Comparison of ENCODE assay signal across 18 cellular contexts in the genomic region with DNA sequence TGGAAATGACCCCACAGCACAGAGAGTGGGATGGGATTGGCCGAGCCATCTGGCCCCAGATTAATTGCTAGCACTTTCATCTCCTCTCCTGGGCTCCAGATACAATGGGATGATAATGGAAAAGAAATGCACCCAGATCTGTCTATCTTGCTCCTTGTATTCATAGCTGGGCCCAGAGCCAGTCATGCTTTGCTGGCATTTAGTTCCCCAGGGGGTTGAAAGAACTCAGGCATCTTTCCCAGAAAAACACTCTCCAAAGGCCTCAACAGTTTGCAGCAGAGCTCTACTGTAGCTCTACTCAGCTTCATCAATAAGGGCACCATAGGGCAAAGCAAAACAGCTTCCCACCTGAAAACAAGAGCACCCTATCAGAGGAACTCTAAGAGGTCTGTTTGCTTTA.
DNase-seq lines count a peak whose midpoint lies in the region; FAIRE-seq and TF ChIP-seq lines count a peak whose summit lies in the region.
"Had no signal": no experiment of that assay in that cellular context is flagged by ENCODE, and none has a peak within 500 bp of the region (broad histone marks: within the 10 kb centered on the region; RNA-seq: fewer than 3 reads in every experiment).

No MANE protein-coding gene starts in this region.

- no peaks in the 10 kb centered on the region for H3K27me3 ChIP-seq in A673 (replicated peaks; ENCODE audit: insufficient read depth, low read depth, low read length, poor library complexity)
- no peaks in the 10 kb centered on the region for H3K27me3 ChIP-seq in small intestine (ENCODE audit: control insufficient read depth in 2 of 2, insufficient read depth in 2 of 2, low read length in 2 of 2)
- H3K27me3 ChIP-seq in CD4-positive, alpha-beta memory T cell (ENCODE audit: insufficient read depth, low read length) = no peaks in the 10 kb centered on the region
- H3K27me3 ChIP-seq: SJCRH30 had no signal

- TF ChIP-seq CTCF in AG10803 (conservative IDR thresholded peaks at IDR 0.05; ENCODE audit: low read length) (no peak), astrocyte of the spinal cord (IDR thresholded peaks at IDR 0.05; ENCODE audit: low read depth, low read length) (no peak), A673 (conservative IDR thresholded peaks at IDR 0.05; ENCODE audit: low read depth, low read length) (no peak), type B pancreatic cell (conservative IDR thresholded peaks at IDR 0.05) (no peak)

- CTCF ChIA-PET in A673 (lab: Charles Lee) = no interaction called here
- CTCF ChIA-PET in CD4-positive, alpha-beta memory T cell (lab: Charles Lee; ENCODE audit: partially characterized antibody) = interaction anchor here (0.8 to 5.9 kb wide), 2 partner anchors 9 to 12 kb away, joined by 3 to 31 read pairs; no protein-coding TSS in a partner anchor

- no peak overlapping the region for H3K27ac Mint-ChIP-seq in type B pancreatic cell
- H3K27ac Mint-ChIP-seq in CD4-positive, alpha-beta memory T cell = no peak overlapping the region
- H3K27ac Mint-ChIP-seq: B cell; T-helper 2 cell treated with Interferon-gamma antibody and Interleukin-4, amounts not matched to agents 5 μg/mL and 100 μg/mL, for 36 hours had no signal

- H3K27ac ChIP-seq in A673 (ENCODE audit: low read depth, low read length, poor library complexity, severe bottlenecking) = no peak overlapping the region
- no peak overlapping the region for H3K27ac ChIP-seq in small intestine (ENCODE audit: low read depth in 1 of 2, low read length in 1 of 2)
- H3K27ac ChIP-seq in CD4-positive, alpha-beta memory T cell (ENCODE audit: low read depth, low read length) = no peak overlapping the region
- H3K27ac ChIP-seq: epithelial cell of prostate, SJCRH30 had no signal

- POLR2A ChIA-PET in A673 (lab: Charles Lee; ENCODE audit: low non-redundant PET) = no interaction called here
- POLR2A ChIA-PET in CD4-positive, alpha-beta memory T cell (lab: Charles Lee; ENCODE audit: partially characterized antibody) = no interaction called here

- peaks cover 7% of the 10 kb centered on the region for H3K9me3 Mint-ChIP-seq in type B pancreatic cell
- H3K9me3 Mint-ChIP-seq in CD4-positive, alpha-beta memory T cell = peaks cover 0 to 6% (median 1%) of the 10 kb centered on the region in 8 donors
- H3K9me3 Mint-ChIP-seq: T-helper 2 cell treated with Interferon-gamma antibody and Interleukin-4, amounts not matched to agents 5 μg/mL and 100 μg/mL, for 36 hours had no signal

- intact Hi-C loops in A673 (cut with micrococcal nuclease; ENCODE audit: unreplicated experiment) = no loop called here
- intact Hi-C loops in CD4-positive, alpha-beta memory T cell (cut with micrococcal nuclease) = no loop called here

- H3K4me3 Mint-ChIP-seq in type B pancreatic cell = no peak overlapping the region
- no peak overlapping the region for H3K4me3 Mint-ChIP-seq in CD4-positive, alpha-beta memory T cell
- H3K4me3 Mint-ChIP-seq: B cell; T-helper 2 cell treated with Interferon-gamma antibody and Interleukin-4, amounts not matched to agents 5 μg/mL and 100 μg/mL, for 36 hours had no signal

- H3K4me3 ChIP-seq in AG10803 (ENCODE audit: low read length) (no peak overlapping the region), astrocyte of the spinal cord (ENCODE audit: low read depth, low read length) (no peak overlapping the region), A673 (ENCODE audit: low read depth, low read length, poor library complexity, severe bottlenecking) (no peak overlapping the region), small intestine (ENCODE audit: low read depth in 1 of 2, low read length in 2 of 2) (no peak overlapping the region)
- H3K4me3 ChIP-seq in CD4-positive, alpha-beta memory T cell (ENCODE audit: low read length in 2 of 2) = no peak overlapping the region
- H3K4me3 ChIP-seq: SJCRH30 had no signal

- peaks cover 6% of the 10 kb centered on the region for H3K4me1 Mint-ChIP-seq in type B pancreatic cell (ENCODE audit: unreplicated experiment)
- no peaks in the 10 kb centered on the region for H3K4me1 Mint-ChIP-seq in CD4-positive, alpha-beta memory T cell
- H3K4me1 Mint-ChIP-seq: B cell had no signal

- no peaks in the 10 kb centered on the region for H3K36me3 Mint-ChIP-seq in type B pancreatic cell
- H3K36me3 Mint-ChIP-seq in CD4-positive, alpha-beta memory T cell = no peaks in the 10 kb centered on the region

- H3K9me3 ChIP-seq in A673 (ENCODE audit: low read depth, low read length, poor library complexity, severe bottlenecking) (no peaks in the 10 kb centered on the region), small intestine (ENCODE audit: control insufficient read depth, low read depth) (no peaks in the 10 kb centered on the region)
- no peaks in the 10 kb centered on the region for H3K9me3 ChIP-seq in CD4-positive, alpha-beta memory T cell (ENCODE audit: control insufficient read depth in 1 of 2, low read length in 2 of 2)

- peaks cover 9% of the 10 kb centered on the region for H3K27me3 Mint-ChIP-seq in type B pancreatic cell
- no peaks in the 10 kb centered on the region for H3K27me3 Mint-ChIP-seq in CD4-positive, alpha-beta memory T cell
- H3K27me3 Mint-ChIP-seq: B cell had no signal

- 50 to 85% (median 56%) methylated on average over 1 of the region's 1 CpG for WGBS in small intestine, 3 donors

- BruUV-seq in A673 (replicated peaks; lab: Mats Ljungman, UMichigan) = no TSS peak

- H3K36me3 ChIP-seq in A673 (ENCODE audit: insufficient read depth, low read length, poor library complexity, severe bottlenecking) (no peaks in the 10 kb centered on the region), small intestine (ENCODE audit: control insufficient read depth in 2 of 2, insufficient read depth in 2 of 2, low read length in 2 of 2) (no peaks in the 10 kb centered on the region)
- no peaks in the 10 kb centered on the region for H3K36me3 ChIP-seq in CD4-positive, alpha-beta memory T cell (ENCODE audit: insufficient read depth, low read length)
- H3K36me3 ChIP-seq: SJCRH30 had no signal

- DNase-seq in AG10803 (ENCODE audit: low read depth) (peak; percentile 12), NCI-H1092 (lab: John Stamatoyannopoulos, UW) (peak; percentile 18), astrocyte of the spinal cord (ENCODE audit: low read depth, low spot score) (peak; percentile 47), iris pigment epithelial cell (ENCODE audit: low read depth) (peak; percentile 27), A673 (ENCODE audit: low spot score) (no peak), type B pancreatic cell (ENCODE audit: extremely low spot score, unreplicated experiment) (no peak), small intestine (no peak)
- DNase-seq in CD4-positive, alpha-beta memory T cell = no peak
- DNase-seq: activated CD4-positive, CD25-positive, alpha-beta regulatory T cell; activated effector memory CD4-positive, alpha-beta T cell treated with Interleukin-2 at 50 U/mL for 16 hours; cortex of kidney; islet precursor cell; NCI-H2227 treated with DMSO at 0.1 percent for 48 hours; retina; SJCRH30 had no signal

- FAIRE-seq in small intestine (lab: Jason Lieb, UNC) = no peak

- in situ Hi-C loops in astrocyte of the spinal cord (cut with HindIII; ENCODE audit: low sequenced_read_pairs) = no loop called here

- H3K4me1 ChIP-seq in A673 (ENCODE audit: insufficient read depth, low read length, poor library complexity, severe bottlenecking) (no peaks in the 10 kb centered on the region), small intestine (ENCODE audit: control insufficient read depth in 2 of 2, insufficient read depth in 1 of 2, low read depth in 1 of 2, low read length in 1 of 2) (no peaks in the 10 kb centered on the region)
- no peaks in the 10 kb centered on the region for H3K4me1 ChIP-seq in CD4-positive, alpha-beta memory T cell (ENCODE audit: insufficient read depth, low read length)
- H3K4me1 ChIP-seq: SJCRH30 had no signal

Comparison
In these comparisons a context has a peak if more than half of its experiments do, and no peak if none do; other contexts are left out.
1. DNase-seq: peak in AG10803 (single experiment), NCI-H1092 (single experiment), astrocyte of the spinal cord (single experiment) and iris pigment epithelial cell (single experiment); none in A673 (single experiment), type B pancreatic cell (single experiment), small intestine (single experiment) and CD4-positive, alpha-beta memory T cell (0 of 5).